ENCODE assay signal across 22 cellular contexts in genomic region chr16:89152831-89153700, GRCh38. TPM values are rescaled to one million over a fixed set of nuclear protein-coding genes. Genes with fewer than 3 reads are reported as not detected.
A peak's percentile ranks its signal among the peaks of the same experiment; 100 is the strongest.
DNase-seq lines count a peak whose midpoint lies in the region; FAIRE-seq and TF ChIP-seq lines count a peak whose summit lies in the region.
"Had no signal": no experiment of that assay in that cellular context is flagged by ENCODE, and none has a peak within 500 bp of the region (broad histone marks: within the 10 kb centered on the region; RNA-seq: fewer than 3 reads in every experiment).

No MANE protein-coding gene starts in this region.

- H3K4me2 ChIP-seq in astrocyte (ENCODE audit: low read length): no peak overlapping the region

- H3K9me3 Mint-ChIP-seq in activated naive CD4-positive, alpha-beta T cell treated with anti-CD3 and anti-CD28 coated beads, Interleukin-2, amount 10 ng/mL, durations not matched to agents 7 days and 5 days: peaks cover 16% of the 10 kb centered on the region
- peaks cover 11% of the 10 kb centered on the region for H3K9me3 Mint-ChIP-seq in astrocyte (ENCODE audit: unreplicated experiment)
- peaks cover 7% of the 10 kb centered on the region for H3K9me3 Mint-ChIP-seq in progenitor cell of endocrine pancreas (ENCODE audit: low read depth)

- no peaks in the 10 kb centered on the region for H4K20me1 ChIP-seq in astrocyte (ENCODE audit: insufficient read depth, low read length)

- H3K27ac Mint-ChIP-seq in activated naive CD4-positive, alpha-beta T cell treated with anti-CD3 and anti-CD28 coated beads, Interleukin-2, amount 10 ng/mL, durations not matched to agents 7 days and 5 days: peak overlapping the region; percentile 72
- peak overlapping the region; percentile 88 for H3K27ac Mint-ChIP-seq in astrocyte (ENCODE audit: unreplicated experiment)
- H3K27ac Mint-ChIP-seq in progenitor cell of endocrine pancreas: peak overlapping the region; percentile 83
- H3K27ac Mint-ChIP-seq: activated naive CD8-positive, alpha-beta T cell treated with anti-CD3 and anti-CD28 coated beads, Interleukin-2, amount 10 ng/mL, durations not matched to agents 7 days and 5 days; mesothelial cell of epicardium had no signal

- no peak for FAIRE-seq in astrocyte (lab: Jason Lieb, UNC)
- FAIRE-seq: keratinocyte had no signal

- peaks cover 3% of the 10 kb centered on the region for H3K36me3 ChIP-seq in astrocyte (ENCODE audit: insufficient read depth, low read length)

- H2AFZ ChIP-seq in astrocyte (ENCODE audit: low read depth, low read length): no peak overlapping the region

- H3K27ac ChIP-seq in astrocyte (ENCODE audit: low read depth, low read length): no peak overlapping the region

- no peak overlapping the region for H3K4me3 Mint-ChIP-seq in activated naive CD4-positive, alpha-beta T cell treated with anti-CD3 and anti-CD28 coated beads, Interleukin-2, amount 10 ng/mL, durations not matched to agents 7 days and 5 days
- H3K4me3 Mint-ChIP-seq in astrocyte (ENCODE audit: unreplicated experiment): no peak overlapping the region
- H3K4me3 Mint-ChIP-seq in progenitor cell of endocrine pancreas (ENCODE audit: low read depth): no peak overlapping the region
- H3K4me3 Mint-ChIP-seq: activated naive CD8-positive, alpha-beta T cell treated with anti-CD3 and anti-CD28 coated beads, Interleukin-2, amount 10 ng/mL, durations not matched to agents 7 days and 5 days; CD8-positive, alpha-beta memory T cell; mesothelial cell of epicardium had no signal

- no peaks in the 10 kb centered on the region for H3K27me3 ChIP-seq in astrocyte (ENCODE audit: insufficient read depth, low read length)

- H3K4me3 ChIP-seq in NB4 (ENCODE audit: low read depth, low read length) (no peak overlapping the region), astrocyte (ENCODE audit: insufficient read depth, low read depth, low read length) (no peak overlapping the region)

- no peak overlapping the region for H3K9ac ChIP-seq in astrocyte (ENCODE audit: low read length)

- TF ChIP-seq CTCF in NB4 (IDR thresholded peaks at IDR 0.05; ENCODE audit: low read depth, low read length): no peak
- TF ChIP-seq CTCF in astrocyte (IDR thresholded peaks at IDR 0.05; ENCODE audit: insufficient read depth, low read depth, low read length): no peak
- no peak for TF ChIP-seq CTCF in progenitor cell of endocrine pancreas (IDR thresholded peaks at IDR 0.05; ENCODE audit: unreplicated experiment)

- H3K36me3 Mint-ChIP-seq in activated naive CD4-positive, alpha-beta T cell treated with anti-CD3 and anti-CD28 coated beads, Interleukin-2, amount 10 ng/mL, durations not matched to agents 7 days and 5 days: peaks cover 41% of the 10 kb centered on the region
- H3K36me3 Mint-ChIP-seq in astrocyte (ENCODE audit: low read depth, unreplicated experiment): peaks cover 16% of the 10 kb centered on the region
- H3K36me3 Mint-ChIP-seq in progenitor cell of endocrine pancreas (ENCODE audit: insufficient read depth): peaks cover 25% of the 10 kb centered on the region

- no peaks in the 10 kb centered on the region for H3K4me1 Mint-ChIP-seq in activated naive CD4-positive, alpha-beta T cell treated with anti-CD3 and anti-CD28 coated beads, Interleukin-2, amount 10 ng/mL, durations not matched to agents 7 days and 5 days
- peaks cover 13% of the 10 kb centered on the region for H3K4me1 Mint-ChIP-seq in astrocyte (ENCODE audit: low read depth, unreplicated experiment)
- no peaks in the 10 kb centered on the region for H3K4me1 Mint-ChIP-seq in progenitor cell of endocrine pancreas (ENCODE audit: low read depth)
- H3K4me1 Mint-ChIP-seq: activated naive CD8-positive, alpha-beta T cell treated with anti-CD3 and anti-CD28 coated beads, Interleukin-2, amount 10 ng/mL, durations not matched to agents 7 days and 5 days had no signal

- TF ChIP-seq POLR2A in NB4 (IDR thresholded peaks at IDR 0.05; ENCODE audit: extremely low read depth, insufficient read length): no peak

- no peaks in the 10 kb centered on the region for H3K4me1 ChIP-seq in astrocyte (ENCODE audit: insufficient read depth, low read length)

- no peaks in the 10 kb centered on the region for H3K27me3 Mint-ChIP-seq in activated naive CD4-positive, alpha-beta T cell treated with anti-CD3 and anti-CD28 coated beads, Interleukin-2, amount 10 ng/mL, durations not matched to agents 7 days and 5 days
- H3K27me3 Mint-ChIP-seq in astrocyte (ENCODE audit: low read depth, unreplicated experiment): no peaks in the 10 kb centered on the region
- no peaks in the 10 kb centered on the region for H3K27me3 Mint-ChIP-seq in progenitor cell of endocrine pancreas
- H3K27me3 Mint-ChIP-seq: activated naive CD8-positive, alpha-beta T cell treated with anti-CD3 and anti-CD28 coated beads, Interleukin-2, amount 10 ng/mL, durations not matched to agents 7 days and 5 days; CD8-positive, alpha-beta memory T cell had no signal

- no peaks in the 10 kb centered on the region for H3K79me2 ChIP-seq in astrocyte (ENCODE audit: insufficient read depth, low read length)

- CTCF ChIA-PET in activated naive CD4-positive, alpha-beta T cell treated with anti-CD3 and anti-CD28 coated beads, Interleukin-2, amount 10 ng/mL, durations not matched to agents 7 days and 5 days (lab: Charles Lee): no interaction called here

- DNase-seq in activated naive CD4-positive, alpha-beta T cell treated with anti-CD3 and anti-CD28 coated beads, Interleukin-2, amount 10 ng/mL, durations not matched to agents 7 days and 5 days: peak; percentile 17
- DNase-seq in activated naive CD4-positive, alpha-beta T cell treated with Interleukin-2 at 50 U/mL for 16 hours: no peak
- DNase-seq in NB4 (ENCODE audit: low read depth) (peak; percentile 60), astrocyte (ENCODE audit: low read depth) (no peak), progenitor cell of endocrine pancreas (ENCODE audit: low spot score, unreplicated experiment) (no peak), foreskin melanocyte (no peak), NCI-H524 treated with DMSO at 0.1 percent for 48 hours (lab: John Stamatoyannopoulos, UW) (no peak), activated gamma-delta T cell (lab: John Stamatoyannopoulos, UW) (no peak)
- DNase-seq: activated naive CD8-positive, alpha-beta T cell treated with anti-CD3 and anti-CD28 coated beads, Interleukin-2, amount 10 ng/mL, durations not matched to agents 7 days and 5 days; CD8-positive, alpha-beta memory T cell; cortex of kidney; GOT3; hippocampal formation; NCI-H1048; NCI-H2029 treated with DMSO at 0.1 percent for 48 hours; NCI-H446; OCI-M1; retina had no signal

- H3K9me3 ChIP-seq in astrocyte (ENCODE audit: insufficient read depth, low read depth, low read length): peaks cover 4% of the 10 kb centered on the region

RNA-seq across cellular contexts. Expression of gene CDH15, which starts 18.5 kb away (rescaled TPM):
- total RNA-seq in astrocyte (0.17 and 0.18 TPM in 2 replicates), progenitor cell of endocrine pancreas (not detected in 2 replicates)
- total RNA-seq: activated naive CD8-positive, alpha-beta T cell treated with anti-CD3 and anti-CD28 coated beads, Interleukin-2, amount 10 ng/mL, durations not matched to agents 7 days and 5 days; CD8-positive, alpha-beta memory T cell; SK-MEL-5; ureter had no signal

RNA-seq across cellular contexts. Expression of gene SLC22A31, which starts 47.3 kb away (rescaled TPM):
- total RNA-seq in astrocyte: 0.58 and 1.3 TPM in 2 replicates
- 6.9 and 10.3 TPM in 2 replicates for total RNA-seq in progenitor cell of endocrine pancreas
- total RNA-seq: CD8-positive, alpha-beta memory T cell; SK-MEL-5 had no signal

RNA-seq across cellular contexts. Expression of gene ACSF3, which starts 59.4 kb away (rescaled TPM):
- total RNA-seq in astrocyte (17.0 and 19.1 TPM in 2 replicates), progenitor cell of endocrine pancreas (25.2 and 31.3 TPM in 2 replicates)

Comparison
In these comparisons a context has a peak if more than half of its experiments do, and no peak if none do; other contexts are left out.
1. DNase-seq: peak in activated naive CD4-positive, alpha-beta T cell treated with anti-CD3 and anti-CD28 coated beads, Interleukin-2, amount 10 ng/mL, durations not matched to agents 7 days and 5 days (single experiment) and NB4 (single experiment); none in activated naive CD4-positive, alpha-beta T cell treated with Interleukin-2 at 50 U/mL for 16 hours (single experiment), astrocyte (single experiment), progenitor cell of endocrine pancreas (single experiment), foreskin melanocyte (single experiment), NCI-H524 treated with DMSO at 0.1 percent for 48 hours (single experiment) and activated gamma-delta T cell (single experiment).
2. Peak in every context shown above with its lines, with median percentiles within 50 percentile points of each other: H3K27ac Mint-ChIP-seq.